1 cellular context compared by ENCODE assay signal in the genomic region with DNA sequence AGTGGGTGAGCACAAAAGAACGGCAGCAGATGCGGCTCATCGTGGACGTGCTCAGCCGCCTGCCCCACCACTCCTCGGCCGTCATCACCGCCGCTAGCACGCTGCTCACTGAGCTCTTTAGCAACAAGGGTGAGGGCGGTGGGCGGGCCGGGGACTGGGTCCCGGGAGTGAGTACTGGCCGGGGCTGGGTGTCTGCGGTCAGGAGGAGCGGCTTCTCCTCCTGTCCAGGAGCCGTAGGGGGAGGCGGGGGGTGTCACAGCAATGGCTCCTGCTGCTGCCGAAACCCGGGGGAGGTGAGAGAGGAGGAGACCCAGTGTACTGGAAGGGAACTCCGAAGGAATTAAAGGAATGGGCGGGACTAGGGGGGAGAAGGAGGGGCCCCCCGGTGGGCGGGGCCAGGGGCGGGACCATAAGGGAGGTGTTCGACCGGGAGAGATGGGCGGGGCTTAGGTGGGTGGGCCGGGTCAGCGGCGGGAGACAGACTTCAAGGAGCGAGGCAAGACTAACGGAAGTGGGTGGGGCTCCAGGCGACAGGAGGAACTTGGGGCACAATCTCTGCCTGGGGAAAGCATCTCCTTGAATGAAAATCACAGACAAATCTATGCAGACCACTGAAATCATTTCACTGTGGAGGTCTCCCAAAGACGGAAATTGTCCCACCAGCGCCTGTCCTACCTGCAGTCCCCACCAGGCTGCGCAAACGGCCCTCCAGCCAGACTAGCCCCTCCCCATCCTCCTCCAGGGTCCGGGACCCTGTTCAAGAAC.
TF ChIP-seq lines count a peak whose summit lies in the region.

No MANE protein-coding gene starts in this region.

TF ChIP-seq in K562, 482 proteins besides CTCF, POLR2A, EP300 and RAD21 (continued from another document and continues in another):
- no peak for TF ChIP-seq TEAD1 (CRISPR knock-in tag; IDR thresholded peaks at IDR 0.05)
- no peak for TF ChIP-seq ZFP30 (CRISPR knock-in tag; IDR thresholded peaks at IDR 0.05; ENCODE audit: borderline replicate concordance)
- peak; percentile 30; the same call in 1 of the 2 replicates for TF ChIP-seq CTBP1 (IDR thresholded peaks at IDR 0.05; ENCODE audit: borderline replicate concordance)
- peak; percentile 96 for TF ChIP-seq VEZF1 (CRISPR knock-in tag; IDR thresholded peaks at IDR 0.05)
- TF ChIP-seq, protein P1, sequence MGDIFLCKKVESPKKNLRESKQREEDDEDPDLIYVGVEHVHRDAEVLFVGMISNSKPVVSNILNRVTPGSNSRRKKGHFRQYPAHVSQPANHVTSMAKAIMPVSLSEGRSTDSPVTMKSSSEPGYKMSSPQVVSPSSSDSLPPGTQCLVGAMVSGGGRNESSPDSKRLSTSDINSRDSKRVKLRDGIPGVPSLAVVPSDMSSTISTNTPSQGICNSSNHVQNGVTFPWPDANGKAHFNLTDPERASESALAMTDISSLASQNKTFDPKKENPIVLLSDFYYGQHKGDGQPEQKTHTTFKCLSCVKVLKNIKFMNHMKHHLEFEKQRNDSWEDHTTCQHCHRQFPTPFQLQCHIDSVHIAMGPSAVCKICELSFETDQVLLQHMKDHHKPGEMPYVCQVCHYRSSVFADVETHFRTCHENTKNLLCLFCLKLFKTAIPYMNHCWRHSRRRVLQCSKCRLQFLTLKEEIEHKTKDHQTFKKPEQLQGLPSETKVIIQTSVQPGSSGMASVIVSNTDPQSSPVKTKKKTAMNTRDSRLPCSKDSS (IDR thresholded peaks at IDR 0.05; ENCODE audit: low read depth, partially characterized antibody): no peak
- TF ChIP-seq HMG20B (CRISPR knock-in tag; IDR thresholded peaks at IDR 0.05): 0 out of 2 replicates have a peak, but pooled peaks have one; percentile 81
- peak; percentile 76 for TF ChIP-seq DACH1 (IDR thresholded peaks at IDR 0.05; ENCODE audit: partially characterized antibody)
- TF ChIP-seq HMGN3 (IDR thresholded peaks at IDR 0.05; ENCODE audit: borderline replicate concordance, extremely low read depth, insufficient read length, low read depth, low read length): no peak
- no peak for TF ChIP-seq ZNF239 (CRISPR knock-in tag; IDR thresholded peaks at IDR 0.05)
- no peak for TF ChIP-seq KLF1 (tag; IDR thresholded peaks at IDR 0.05)
- TF ChIP-seq, protein P2, sequence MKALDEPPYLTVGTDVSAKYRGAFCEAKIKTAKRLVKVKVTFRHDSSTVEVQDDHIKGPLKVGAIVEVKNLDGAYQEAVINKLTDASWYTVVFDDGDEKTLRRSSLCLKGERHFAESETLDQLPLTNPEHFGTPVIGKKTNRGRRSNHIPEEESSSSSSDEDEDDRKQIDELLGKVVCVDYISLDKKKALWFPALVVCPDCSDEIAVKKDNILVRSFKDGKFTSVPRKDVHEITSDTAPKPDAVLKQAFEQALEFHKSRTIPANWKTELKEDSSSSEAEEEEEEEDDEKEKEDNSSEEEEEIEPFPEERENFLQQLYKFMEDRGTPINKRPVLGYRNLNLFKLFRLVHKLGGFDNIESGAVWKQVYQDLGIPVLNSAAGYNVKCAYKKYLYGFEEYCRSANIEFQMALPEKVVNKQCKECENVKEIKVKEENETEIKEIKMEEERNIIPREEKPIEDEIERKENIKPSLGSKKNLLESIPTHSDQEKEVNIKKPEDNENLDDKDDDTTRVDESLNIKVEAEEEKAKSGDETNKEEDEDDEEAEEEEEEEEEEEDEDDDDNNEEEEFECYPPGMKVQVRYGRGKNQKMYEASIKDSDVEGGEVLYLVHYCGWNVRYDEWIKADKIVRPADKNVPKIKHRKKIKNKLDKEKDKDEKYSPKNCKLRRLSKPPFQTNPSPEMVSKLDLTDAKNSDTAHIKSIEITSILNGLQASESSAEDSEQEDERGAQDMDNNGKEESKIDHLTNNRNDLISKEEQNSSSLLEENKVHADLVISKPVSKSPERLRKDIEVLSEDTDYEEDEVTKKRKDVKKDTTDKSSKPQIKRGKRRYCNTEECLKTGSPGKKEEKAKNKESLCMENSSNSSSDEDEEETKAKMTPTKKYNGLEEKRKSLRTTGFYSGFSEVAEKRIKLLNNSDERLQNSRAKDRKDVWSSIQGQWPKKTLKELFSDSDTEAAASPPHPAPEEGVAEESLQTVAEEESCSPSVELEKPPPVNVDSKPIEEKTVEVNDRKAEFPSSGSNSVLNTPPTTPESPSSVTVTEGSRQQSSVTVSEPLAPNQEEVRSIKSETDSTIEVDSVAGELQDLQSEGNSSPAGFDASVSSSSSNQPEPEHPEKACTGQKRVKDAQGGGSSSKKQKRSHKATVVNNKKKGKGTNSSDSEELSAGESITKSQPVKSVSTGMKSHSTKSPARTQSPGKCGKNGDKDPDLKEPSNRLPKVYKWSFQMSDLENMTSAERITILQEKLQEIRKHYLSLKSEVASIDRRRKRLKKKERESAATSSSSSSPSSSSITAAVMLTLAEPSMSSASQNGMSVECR (CRISPR knock-in tag; IDR thresholded peaks at IDR 0.05): 0 out of 2 replicates have a peak, but pooled peaks have one; percentile 29
- TF ChIP-seq, protein P3, sequence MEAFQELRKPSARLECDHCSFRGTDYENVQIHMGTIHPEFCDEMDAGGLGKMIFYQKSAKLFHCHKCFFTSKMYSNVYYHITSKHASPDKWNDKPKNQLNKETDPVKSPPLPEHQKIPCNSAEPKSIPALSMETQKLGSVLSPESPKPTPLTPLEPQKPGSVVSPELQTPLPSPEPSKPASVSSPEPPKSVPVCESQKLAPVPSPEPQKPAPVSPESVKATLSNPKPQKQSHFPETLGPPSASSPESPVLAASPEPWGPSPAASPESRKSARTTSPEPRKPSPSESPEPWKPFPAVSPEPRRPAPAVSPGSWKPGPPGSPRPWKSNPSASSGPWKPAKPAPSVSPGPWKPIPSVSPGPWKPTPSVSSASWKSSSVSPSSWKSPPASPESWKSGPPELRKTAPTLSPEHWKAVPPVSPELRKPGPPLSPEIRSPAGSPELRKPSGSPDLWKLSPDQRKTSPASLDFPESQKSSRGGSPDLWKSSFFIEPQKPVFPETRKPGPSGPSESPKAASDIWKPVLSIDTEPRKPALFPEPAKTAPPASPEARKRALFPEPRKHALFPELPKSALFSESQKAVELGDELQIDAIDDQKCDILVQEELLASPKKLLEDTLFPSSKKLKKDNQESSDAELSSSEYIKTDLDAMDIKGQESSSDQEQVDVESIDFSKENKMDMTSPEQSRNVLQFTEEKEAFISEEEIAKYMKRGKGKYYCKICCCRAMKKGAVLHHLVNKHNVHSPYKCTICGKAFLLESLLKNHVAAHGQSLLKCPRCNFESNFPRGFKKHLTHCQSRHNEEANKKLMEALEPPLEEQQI (IDR thresholded peaks at IDR 0.05): no peak
- no peak for TF ChIP-seq NCOA2 (IDR thresholded peaks at IDR 0.05; ENCODE audit: partially characterized antibody in 2 of 2)
- TF ChIP-seq PHF21A (IDR thresholded peaks at IDR 0.05; ENCODE audit: borderline replicate concordance, low read depth): peak; percentile 98
- no peak for TF ChIP-seq SIRT6 (IDR thresholded peaks at IDR 0.05; ENCODE audit: low read depth, low read length)
- TF ChIP-seq NR2C2 (CRISPR knock-in tag; IDR thresholded peaks at IDR 0.05): no peak
- TF ChIP-seq NR2C2 (tag; IDR thresholded peaks at IDR 0.05): peak; percentile 42; the same call in 1 of the 2 replicates
- peak; percentile 51; the same call in 1 of the 2 replicates for TF ChIP-seq ATF7 (IDR thresholded peaks at IDR 0.05)
- no peak for TF ChIP-seq RBM14 (IDR thresholded peaks at IDR 0.05; ENCODE audit: borderline replicate concordance, insufficient read depth, low read depth, low read length)
- peak; percentile 26; the same call in 1 of the 2 replicates for TF ChIP-seq CBFA2T3 (IDR thresholded peaks at IDR 0.05)
- TF ChIP-seq MAFF (IDR thresholded peaks at IDR 0.05; ENCODE audit: low read length): no peak
- TF ChIP-seq NFRKB (IDR thresholded peaks at IDR 0.05; ENCODE audit: low read depth): no peak
- TF ChIP-seq, protein P4, sequence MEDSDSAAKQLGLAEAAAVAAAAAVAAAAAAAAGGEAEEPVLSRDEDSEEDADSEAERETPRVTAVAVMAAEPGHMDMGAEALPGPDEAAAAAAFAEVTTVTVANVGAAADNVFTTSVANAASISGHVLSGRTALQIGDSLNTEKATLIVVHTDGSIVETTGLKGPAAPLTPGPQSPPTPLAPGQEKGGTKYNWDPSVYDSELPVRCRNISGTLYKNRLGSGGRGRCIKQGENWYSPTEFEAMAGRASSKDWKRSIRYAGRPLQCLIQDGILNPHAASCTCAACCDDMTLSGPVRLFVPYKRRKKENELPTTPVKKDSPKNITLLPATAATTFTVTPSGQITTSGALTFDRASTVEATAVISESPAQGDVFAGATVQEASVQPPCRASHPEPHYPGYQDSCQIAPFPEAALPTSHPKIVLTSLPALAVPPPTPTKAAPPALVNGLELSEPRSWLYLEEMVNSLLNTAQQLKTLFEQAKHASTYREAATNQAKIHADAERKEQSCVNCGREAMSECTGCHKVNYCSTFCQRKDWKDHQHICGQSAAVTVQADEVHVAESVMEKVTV (CRISPR knock-in tag; IDR thresholded peaks at IDR 0.05): no peak
- 0 out of 2 replicates have a peak, but pooled peaks have one; percentile 47 for TF ChIP-seq HMG20A (CRISPR knock-in tag; conservative IDR thresholded peaks at IDR 0.05)
- TF ChIP-seq RBM22 (IDR thresholded peaks at IDR 0.05; ENCODE audit: low read depth, low read length, poor library complexity, severe bottlenecking): no peak
- TF ChIP-seq, protein P5, sequence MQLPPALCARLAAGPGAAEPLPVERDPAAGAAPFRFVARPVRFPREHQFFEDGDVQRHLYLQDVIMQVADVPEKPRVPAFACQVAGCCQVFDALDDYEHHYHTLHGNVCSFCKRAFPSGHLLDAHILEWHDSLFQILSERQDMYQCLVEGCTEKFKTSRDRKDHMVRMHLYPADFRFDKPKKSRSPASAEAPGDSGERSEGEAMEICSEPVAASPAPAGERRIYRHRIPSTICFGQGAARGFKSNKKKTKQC (CRISPR knock-in tag; IDR thresholded peaks at IDR 0.05): 0 out of 2 replicates have a peak, but pooled peaks have one; percentile 25
- TF ChIP-seq, protein P6, sequence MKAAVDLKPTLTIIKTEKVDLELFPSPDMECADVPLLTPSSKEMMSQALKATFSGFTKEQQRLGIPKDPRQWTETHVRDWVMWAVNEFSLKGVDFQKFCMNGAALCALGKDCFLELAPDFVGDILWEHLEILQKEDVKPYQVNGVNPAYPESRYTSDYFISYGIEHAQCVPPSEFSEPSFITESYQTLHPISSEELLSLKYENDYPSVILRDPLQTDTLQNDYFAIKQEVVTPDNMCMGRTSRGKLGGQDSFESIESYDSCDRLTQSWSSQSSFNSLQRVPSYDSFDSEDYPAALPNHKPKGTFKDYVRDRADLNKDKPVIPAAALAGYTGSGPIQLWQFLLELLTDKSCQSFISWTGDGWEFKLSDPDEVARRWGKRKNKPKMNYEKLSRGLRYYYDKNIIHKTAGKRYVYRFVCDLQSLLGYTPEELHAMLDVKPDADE (conservative IDR thresholded peaks at IDR 0.05; ENCODE audit: control insufficient read depth, low read depth, low read length): 0 out of 2 replicates have a peak, but pooled peaks have one; percentile 49
- TF ChIP-seq TFAP4 (CRISPR knock-in tag; IDR thresholded peaks at IDR 0.05; ENCODE audit: borderline replicate concordance): peak; percentile 72; the same call in 1 of the 2 replicates
- TF ChIP-seq HES1 (IDR thresholded peaks at IDR 0.05; ENCODE audit: low read depth): no peak
- TF ChIP-seq, protein P7, sequence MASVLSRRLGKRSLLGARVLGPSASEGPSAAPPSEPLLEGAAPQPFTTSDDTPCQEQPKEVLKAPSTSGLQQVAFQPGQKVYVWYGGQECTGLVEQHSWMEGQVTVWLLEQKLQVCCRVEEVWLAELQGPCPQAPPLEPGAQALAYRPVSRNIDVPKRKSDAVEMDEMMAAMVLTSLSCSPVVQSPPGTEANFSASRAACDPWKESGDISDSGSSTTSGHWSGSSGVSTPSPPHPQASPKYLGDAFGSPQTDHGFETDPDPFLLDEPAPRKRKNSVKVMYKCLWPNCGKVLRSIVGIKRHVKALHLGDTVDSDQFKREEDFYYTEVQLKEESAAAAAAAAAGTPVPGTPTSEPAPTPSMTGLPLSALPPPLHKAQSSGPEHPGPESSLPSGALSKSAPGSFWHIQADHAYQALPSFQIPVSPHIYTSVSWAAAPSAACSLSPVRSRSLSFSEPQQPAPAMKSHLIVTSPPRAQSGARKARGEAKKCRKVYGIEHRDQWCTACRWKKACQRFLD (CRISPR knock-in tag; IDR thresholded peaks at IDR 0.05): 0 out of 2 replicates have a peak, but pooled peaks have one; percentile 42
- TF ChIP-seq ZNF431 (CRISPR knock-in tag; IDR thresholded peaks at IDR 0.05): no peak
